ENCODE assay signal across 12 cellular contexts in genomic region chr5:523658-524441, GRCh38. TPM values are rescaled to one million over a fixed set of nuclear protein-coding genes. Genes with fewer than 3 reads are reported as not detected.
DNase-seq lines count a peak whose midpoint lies in the region; ATAC-seq, FAIRE-seq and TF ChIP-seq lines count a peak whose summit lies in the region.
"Had no signal": no experiment of that assay in that cellular context is flagged by ENCODE, and none has a peak within 500 bp of the region (broad histone marks: within the 10 kb centered on the region; RNA-seq: fewer than 3 reads in every experiment).

No MANE protein-coding gene starts in this region.

- intact Hi-C loops in kidney (cut with DNase I) = no loop called here

- H3K27ac Mint-ChIP-seq in activated naive CD8-positive, alpha-beta T cell = no peak overlapping the region
- no peak overlapping the region for H3K27ac Mint-ChIP-seq in activated naive CD8-positive, alpha-beta T cell treated with anti-CD3 and anti-CD28 coated beads, Interleukin-2, amount 50 U/mL, for 24 hours
- H3K27ac Mint-ChIP-seq in activated naive CD8-positive, alpha-beta T cell treated with anti-CD3 and anti-CD28 coated beads for 36 hours = no peak overlapping the region

- H3K27me3 Mint-ChIP-seq in activated naive CD8-positive, alpha-beta T cell = peaks cover 28% of the 10 kb centered on the region
- H3K27me3 Mint-ChIP-seq in activated naive CD8-positive, alpha-beta T cell treated with anti-CD3 and anti-CD28 coated beads, Interleukin-2, amount 50 U/mL, for 24 hours = peaks cover 54% of the 10 kb centered on the region
- peaks cover 63% of the 10 kb centered on the region for H3K27me3 Mint-ChIP-seq in activated naive CD8-positive, alpha-beta T cell treated with anti-CD3 and anti-CD28 coated beads for 36 hours

- DNase-seq in activated naive CD8-positive, alpha-beta T cell treated with anti-CD3 and anti-CD28 coated beads, Interleukin-2, amount 50 U/mL, for 24 hours = no peak
- no peak for DNase-seq in activated naive CD8-positive, alpha-beta T cell treated with anti-CD3 and anti-CD28 coated beads for 36 hours
- DNase-seq in kidney (no peak), suprapubic skin (ENCODE audit: low spot score in 2 of 2) (no peak), NCI-H2196 treated with DMSO at 0.1 percent for 48 hours (lab: John Stamatoyannopoulos, UW; ENCODE audit: unreplicated experiment) (no peak)
- DNase-seq: activated CD4-positive, alpha-beta T cell treated with anti-CD3 and anti-CD28 coated beads for 1 hour; NK-92 treated with Interleukin-12 subunit alpha and Interleukin-12 subunit beta, amount 100 ng/mL, for 24 hours had no signal

- H3K27me3 ChIP-seq in suprapubic skin = peaks cover 98% of the 10 kb centered on the region

- no peak for FAIRE-seq in kidney (lab: Jason Lieb, UNC)

- H3K36me3 ChIP-seq in kidney (ENCODE audit: control insufficient read depth in 1 of 2, insufficient read depth in 2 of 2, low read length in 2 of 2) (no peaks in the 10 kb centered on the region), suprapubic skin (no peaks in the 10 kb centered on the region)
- H3K36me3 ChIP-seq: thoracic aorta had no signal

- peak overlapping the region in 1 of 2 donors; percentile 57 for H3K27ac ChIP-seq in kidney (ENCODE audit: low read depth in 2 of 2, low read length in 2 of 2)
- H3K27ac ChIP-seq in suprapubic skin = no peak overlapping the region
- H3K27ac ChIP-seq: thoracic aorta had no signal

- H3K4me3 ChIP-seq in kidney (ENCODE audit: low read length in 2 of 2) = peak overlapping the region; percentile 34 to 60
- H3K4me3 ChIP-seq in suprapubic skin = peak overlapping the region; percentile 33
- H3K4me3 ChIP-seq: thoracic aorta had no signal

- peak overlapping the region; percentile 60 for H3K4me3 Mint-ChIP-seq in activated naive CD8-positive, alpha-beta T cell
- no peak overlapping the region for H3K4me3 Mint-ChIP-seq in activated naive CD8-positive, alpha-beta T cell treated with anti-CD3 and anti-CD28 coated beads, Interleukin-2, amount 50 U/mL, for 24 hours
- peak overlapping the region; percentile 10 for H3K4me3 Mint-ChIP-seq in activated naive CD8-positive, alpha-beta T cell treated with anti-CD3 and anti-CD28 coated beads for 36 hours
- H3K4me3 Mint-ChIP-seq: central memory CD8-positive, alpha-beta T cell had no signal

- WGBS in suprapubic skin = under 1% methylated on average over 22 of the region's 93 CpGs

- no peaks in the 10 kb centered on the region for H3K9me3 Mint-ChIP-seq in activated naive CD8-positive, alpha-beta T cell (ENCODE audit: low read depth)
- H3K9me3 Mint-ChIP-seq in activated naive CD8-positive, alpha-beta T cell treated with anti-CD3 and anti-CD28 coated beads, Interleukin-2, amount 50 U/mL, for 24 hours = no peaks in the 10 kb centered on the region
- no peaks in the 10 kb centered on the region for H3K9me3 Mint-ChIP-seq in activated naive CD8-positive, alpha-beta T cell treated with anti-CD3 and anti-CD28 coated beads for 36 hours
- H3K9me3 Mint-ChIP-seq: central memory CD8-positive, alpha-beta T cell had no signal

- TF ChIP-seq POLR2A in suprapubic skin (IDR thresholded peaks at IDR 0.05) = no peak

- no peaks in the 10 kb centered on the region for H3K36me3 Mint-ChIP-seq in activated naive CD8-positive, alpha-beta T cell
- peaks cover 3% of the 10 kb centered on the region for H3K36me3 Mint-ChIP-seq in activated naive CD8-positive, alpha-beta T cell treated with anti-CD3 and anti-CD28 coated beads, Interleukin-2, amount 50 U/mL, for 24 hours (ENCODE audit: low read depth)
- H3K36me3 Mint-ChIP-seq in activated naive CD8-positive, alpha-beta T cell treated with anti-CD3 and anti-CD28 coated beads for 36 hours = no peaks in the 10 kb centered on the region

- ATAC-seq in activated naive CD8-positive, alpha-beta T cell treated with anti-CD3 and anti-CD28 coated beads, Interleukin-2, amount 50 U/mL, for 24 hours = no peak
- ATAC-seq in HG03196 (IDR thresholded peaks at IDR 0.05; ENCODE audit: unreplicated experiment) = no peak
- ATAC-seq in GM19397 (IDR thresholded peaks at IDR 0.05; ENCODE audit: unreplicated experiment) = no peak

- H3K9me3 ChIP-seq in kidney (ENCODE audit: control insufficient read depth in 1 of 2, low read length in 2 of 2) (no peaks in the 10 kb centered on the region), suprapubic skin (no peaks in the 10 kb centered on the region)
- H3K9me3 ChIP-seq: thoracic aorta had no signal

- TF ChIP-seq EP300 in suprapubic skin (IDR thresholded peaks at IDR 0.05) = no peak

- H3K4me1 ChIP-seq in kidney (ENCODE audit: control insufficient read depth in 1 of 2, insufficient read depth in 1 of 2, low read depth in 1 of 2, low read length in 2 of 2) = peaks cover 4% of the 10 kb centered on the region in 2 donors
- H3K4me1 ChIP-seq in suprapubic skin = peaks cover 25% of the 10 kb centered on the region

- peaks cover 21% of the 10 kb centered on the region for H3K4me1 Mint-ChIP-seq in activated naive CD8-positive, alpha-beta T cell (ENCODE audit: low read depth)
- peaks cover 23% of the 10 kb centered on the region for H3K4me1 Mint-ChIP-seq in activated naive CD8-positive, alpha-beta T cell treated with anti-CD3 and anti-CD28 coated beads, Interleukin-2, amount 50 U/mL, for 24 hours
- H3K4me1 Mint-ChIP-seq in activated naive CD8-positive, alpha-beta T cell treated with anti-CD3 and anti-CD28 coated beads for 36 hours = peaks cover 22% of the 10 kb centered on the region

- H3K9ac ChIP-seq in kidney (ENCODE audit: low read length in 2 of 2) = no peak overlapping the region

- TF ChIP-seq CTCF in kidney (IDR thresholded peaks at IDR 0.05; ENCODE audit: borderline replicate concordance, extremely low read depth, insufficient read depth) (no peak), suprapubic skin (IDR thresholded peaks at IDR 0.05) (no peak)

RNA-seq across cellular contexts. Expression of gene SLC9A3, which starts 0.4 kb away (rescaled TPM):
- total RNA-seq in activated naive CD8-positive, alpha-beta T cell treated with anti-CD3 and anti-CD28 coated beads for 36 hours = 1 to 10 TPM; 2.1 to 2.4 TPM
- total RNA-seq in kidney (10.5 TPM), suprapubic skin (1 to 10 TPM; 3.7 to 5.9 (median 4.3) TPM)
- 36.9 TPM for polyA plus RNA-seq in kidney (ENCODE audit: insufficient read depth, low read depth, low replicate concordance)
